Comparison of ENCODE assay signal across 13 cellular contexts in the genomic region with DNA sequence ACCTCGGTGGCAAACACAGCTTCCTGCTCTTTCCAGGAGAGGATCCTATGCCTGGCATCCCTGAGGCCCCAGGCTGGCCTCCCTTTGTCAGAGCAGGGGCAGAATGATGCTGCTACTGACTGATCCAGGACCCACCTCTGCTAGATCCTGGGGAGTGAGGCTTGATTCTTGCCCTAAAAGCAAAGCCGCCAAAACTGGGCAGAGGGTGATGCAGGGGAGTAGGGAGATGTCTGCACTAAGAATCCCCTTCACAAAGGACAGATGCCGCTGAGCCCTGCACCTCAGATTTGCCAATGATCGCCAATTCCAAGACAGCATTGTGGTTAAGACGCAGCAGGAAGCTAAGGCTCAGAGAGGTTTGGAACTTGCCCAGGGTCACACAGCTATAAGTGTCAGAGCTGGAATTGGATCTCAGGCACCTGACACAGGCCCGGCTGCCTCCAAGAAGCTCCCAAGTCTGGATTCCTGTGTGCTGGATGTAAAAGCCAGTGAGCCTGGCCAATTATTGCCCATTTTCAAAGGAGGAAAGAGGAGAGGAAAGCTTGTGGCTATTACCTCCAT.
A peak's percentile ranks its signal among the peaks of the same experiment; 100 is the strongest.
DNase-seq lines count a peak whose midpoint lies in the region; ATAC-seq and TF ChIP-seq lines count a peak whose summit lies in the region.
"Had no signal": no experiment of that assay in that cellular context is flagged by ENCODE, and none has a peak within 500 bp of the region (broad histone marks: within the 10 kb centered on the region; RNA-seq: fewer than 3 reads in every experiment).

No MANE protein-coding gene starts in this region.

- H3K4me1 ChIP-seq in HEK293 (ENCODE audit: control insufficient read depth, insufficient read depth, low read length) (no peaks in the 10 kb centered on the region), RWPE2 (ENCODE audit: insufficient read depth, poor library complexity, severe bottlenecking) (no peaks in the 10 kb centered on the region), aorta (ENCODE audit: control insufficient read depth in 1 of 2, insufficient read depth in 2 of 2, low read length in 2 of 2) (no peaks in the 10 kb centered on the region)
- H3K4me1 ChIP-seq: Caco-2 had no signal

- 95 to 96% methylated on average over 6 of the region's 6 CpGs for WGBS in aorta, 2 donors

- intact Hi-C loops in aorta (cut with DNase I) = loop anchor here in 1 of 2 donors (10.0 kb wide), 1 partner anchor 123 kb away; no protein-coding TSS in a partner anchor

- CTCF ChIA-PET in HEK293 (lab: Yijun Ruan, JAX) = interaction anchor here (1.1 kb wide), 1 partner anchor 52 kb away, joined by 4 read pairs; no protein-coding TSS in a partner anchor

- POLR2A ChIA-PET in HEK293 (lab: Yijun Ruan, JAX) = interaction anchor here (2.6 kb wide), 1 partner anchor 61 kb away, joined by 10 read pairs; a partner anchor contains a TSS

- H3K4me3 ChIP-seq in HEK293 (ENCODE audit: low read depth, low read length) (no peak overlapping the region), RWPE2 (ENCODE audit: severe bottlenecking) (no peak overlapping the region), aorta (ENCODE audit: low read length in 2 of 2) (no peak overlapping the region)
- H3K4me3 ChIP-seq: BLaER1, GM23248 had no signal

- H3K36me3 ChIP-seq in HEK293 (ENCODE audit: control insufficient read depth in 2 of 2, insufficient read depth in 1 of 2, low read length in 2 of 2) (no peaks in the 10 kb centered on the region), RWPE2 (ENCODE audit: low read depth) (no peaks in the 10 kb centered on the region), aorta (ENCODE audit: control insufficient read depth in 1 of 2, insufficient read depth in 2 of 2, low read length in 1 of 2) (no peaks in the 10 kb centered on the region)
- H3K36me3 ChIP-seq: BLaER1 had no signal

- H3K27me3 ChIP-seq in RWPE2 (ENCODE audit: insufficient read depth, poor library complexity, severe bottlenecking) (peaks cover 48% of the 10 kb centered on the region), aorta (ENCODE audit: control insufficient read depth in 1 of 2, insufficient read depth in 2 of 2, low read length in 1 of 2) (no peaks in the 10 kb centered on the region)
- H3K27me3 ChIP-seq: BLaER1 had no signal

- H3K27ac ChIP-seq in HEK293 (ENCODE audit: extremely low read depth, low read depth, low read length) (no peak overlapping the region), RWPE2 (ENCODE audit: poor library complexity, severe bottlenecking) (no peak overlapping the region), aorta (ENCODE audit: low read depth in 1 of 2, low read length in 2 of 2) (no peak overlapping the region)
- H3K27ac ChIP-seq: BLaER1, GM23248 had no signal

- no peak for ATAC-seq in RWPE2 (ENCODE audit: low read depth)
- no peak for ATAC-seq in omental fat pad (ENCODE audit: low FRiP score)
- ATAC-seq in aorta (ENCODE audit: low FRiP score) = no peak
- no peak for ATAC-seq in HG03521 (IDR thresholded peaks at IDR 0.05; ENCODE audit: unreplicated experiment)

- H3K9me3 ChIP-seq in HEK293 (ENCODE audit: control insufficient read depth, insufficient read depth, low read depth, low read length) (no peaks in the 10 kb centered on the region), RWPE2 (ENCODE audit: severe bottlenecking) (no peaks in the 10 kb centered on the region), aorta (ENCODE audit: control insufficient read depth, low read length) (no peaks in the 10 kb centered on the region)
- H3K9me3 ChIP-seq: BLaER1, Caco-2 had no signal

- TF ChIP-seq CTCF in HEK293 (tag by site-specific recombination; IDR thresholded peaks at IDR 0.05) = no peak
- TF ChIP-seq CTCF in RWPE2 (IDR thresholded peaks at IDR 0.05; ENCODE audit: poor library complexity, severe bottlenecking) = no peak
- no peak for TF ChIP-seq CTCF in omental fat pad (IDR thresholded peaks at IDR 0.05)

- DNase-seq in RWPE2 (ENCODE audit: low spot score) (peak; percentile 16), omental fat pad (ENCODE audit: low spot score) (peak; percentile 9), aorta (peak; percentile 6 to 14), NCI-H2081 treated with DMSO at 0.1 percent for 48 hours (lab: John Stamatoyannopoulos, UW) (no peak)
- no peak for DNase-seq in stimulated activated naive CD4-positive, alpha-beta T cell treated with Interleukin-2 at 50 U/mL for 16 hours (lab: John Stamatoyannopoulos, UW)
- DNase-seq: Caco-2, DND-41, GDM1, GM23248, H7 had no signal

TF ChIP-seq in HEK293, 187 proteins besides CTCF, POLR2A, EP300 and RAD21:
- TF ChIP-seq MYNN (tag by site-specific recombination; IDR thresholded peaks at IDR 0.05; ENCODE audit: borderline replicate concordance) (no peak), ZNF768 (tag by site-specific recombination; IDR thresholded peaks at IDR 0.05) (0 out of 2 replicates have a peak, but pooled peaks have one; percentile 47)

Comparison
In these comparisons a context has a peak if more than half of its experiments do, and no peak if none do; other contexts are left out.
1. DNase-seq: peak in RWPE2 (single experiment), omental fat pad (single experiment) and aorta (2 of 2); none in stimulated activated naive CD4-positive, alpha-beta T cell treated with Interleukin-2 at 50 U/mL for 16 hours (single experiment) and NCI-H2081 treated with DMSO at 0.1 percent for 48 hours (single experiment).